ENCODE assay signal across 8 cellular contexts in genomic region chr3:49029563-49029884, GRCh38. TPM values are rescaled to one million over a fixed set of nuclear protein-coding genes. Genes with fewer than 3 reads are reported as not detected.
DNase-seq lines count a peak whose midpoint lies in the region; FAIRE-seq and TF ChIP-seq lines count a peak whose summit lies in the region.

No MANE protein-coding gene starts in this region.

- no peak overlapping the region for H3K4me3 ChIP-seq in CD8-positive, alpha-beta memory T cell (ENCODE audit: low read length)
- peak overlapping the region; percentile 52 to 74 (median 61) for H3K4me3 ChIP-seq in Peyer's patch

- H3K27ac ChIP-seq in CD8-positive, alpha-beta memory T cell (ENCODE audit: low read depth, low read length), result peak overlapping the region; percentile 88
- H3K27ac ChIP-seq in Peyer's patch, result peak overlapping the region; percentile 82 to 93 (median 90)

- no peak for DNase-seq in CD8-positive, alpha-beta memory T cell
- DNase-seq in Peyer's patch (no peak), endothelial cell (ENCODE audit: low spot score) (no peak), osteocyte (ENCODE audit: extremely low spot score, unreplicated experiment) (no peak), HuH-7.5 (ENCODE audit: low spot score) (no peak), DMS114 treated with DMSO at 0.1 percent for 48 hours (lab: John Stamatoyannopoulos, UW; ENCODE audit: unreplicated experiment) (no peak), GM19239 (ENCODE audit: insufficient read length, low spot score) (no peak), epidermal melanocyte (ENCODE audit: insufficient read length, low spot score) (no peak)

- H3K27me3 ChIP-seq in CD8-positive, alpha-beta memory T cell (ENCODE audit: insufficient read depth, low read length, poor library complexity, severe bottlenecking), result no peaks in the 10 kb centered on the region
- H3K27me3 ChIP-seq in Peyer's patch, result no peaks in the 10 kb centered on the region

- no peak for TF ChIP-seq POLR2A in Peyer's patch (IDR thresholded peaks at IDR 0.05)

- POLR2A ChIA-PET in CD8-positive, alpha-beta memory T cell (lab: Charles Lee), result interaction anchor here (0.5 to 1.9 kb wide), 13 partner anchors 12 to 1555 kb away, joined by 3 to 42 read pairs (median 5); partner anchors contain the start of genes DALRD3, P4HTM, QRICH1 and USP19

- peaks cover 0 to 2% of the 10 kb centered on the region in 2 donors for H3K27me3 Mint-ChIP-seq in CD8-positive, alpha-beta memory T cell
- no peaks in the 10 kb centered on the region for H3K27me3 Mint-ChIP-seq in endothelial cell (ENCODE audit: unreplicated experiment)
- no peaks in the 10 kb centered on the region for H3K27me3 Mint-ChIP-seq in osteocyte (ENCODE audit: unreplicated experiment)

- H3K36me3 ChIP-seq in CD8-positive, alpha-beta memory T cell (ENCODE audit: insufficient read depth, low read length), result peaks cover 52% of the 10 kb centered on the region
- H3K36me3 ChIP-seq in Peyer's patch, result peaks cover 0 to 63% (median 0%) of the 10 kb centered on the region in 3 donors

- peaks cover 0 to 2% (median 0%) of the 10 kb centered on the region in 5 donors for H3K9me3 Mint-ChIP-seq in CD8-positive, alpha-beta memory T cell
- no peaks in the 10 kb centered on the region for H3K9me3 Mint-ChIP-seq in endothelial cell (ENCODE audit: unreplicated experiment)
- no peaks in the 10 kb centered on the region for H3K9me3 Mint-ChIP-seq in osteocyte (ENCODE audit: unreplicated experiment)

- TF ChIP-seq CTCF in Peyer's patch (IDR thresholded peaks at IDR 0.05), result no peak
- TF ChIP-seq CTCF in endothelial cell (IDR thresholded peaks at IDR 0.05; ENCODE audit: unreplicated experiment), result no peak
- TF ChIP-seq CTCF in osteocyte (IDR thresholded peaks at IDR 0.05), result no peak

- H3K36me3 Mint-ChIP-seq in CD8-positive, alpha-beta memory T cell, result peaks cover 0 to 73% (median 10%) of the 10 kb centered on the region in 3 donors
- H3K36me3 Mint-ChIP-seq in endothelial cell (ENCODE audit: low read depth, unreplicated experiment) (peaks cover 27% of the 10 kb centered on the region), osteocyte (ENCODE audit: unreplicated experiment) (peaks cover 23% of the 10 kb centered on the region)

- FAIRE-seq in GM19239 (lab: Jason Lieb, UNC), result no peak

- no peaks in the 10 kb centered on the region for H3K9me3 ChIP-seq in CD8-positive, alpha-beta memory T cell (ENCODE audit: low read length)
- no peaks in the 10 kb centered on the region for H3K9me3 ChIP-seq in Peyer's patch

- peaks cover 22 to 46% (median 32%) of the 10 kb centered on the region in 3 donors for H3K4me1 Mint-ChIP-seq in CD8-positive, alpha-beta memory T cell
- peaks cover 6% of the 10 kb centered on the region for H3K4me1 Mint-ChIP-seq in endothelial cell (ENCODE audit: unreplicated experiment)
- peaks cover 20% of the 10 kb centered on the region for H3K4me1 Mint-ChIP-seq in osteocyte (ENCODE audit: unreplicated experiment)

- peaks cover 16% of the 10 kb centered on the region for H3K4me1 ChIP-seq in CD8-positive, alpha-beta memory T cell (ENCODE audit: insufficient read depth, low read length)
- peaks cover 0 to 15% (median 6%) of the 10 kb centered on the region in 4 donors for H3K4me1 ChIP-seq in Peyer's patch

- peak overlapping the region; percentile 95 to 100 (median 98) for H3K27ac Mint-ChIP-seq in CD8-positive, alpha-beta memory T cell
- H3K27ac Mint-ChIP-seq in endothelial cell (ENCODE audit: unreplicated experiment) (peak overlapping the region; percentile 78), osteocyte (ENCODE audit: unreplicated experiment) (peak overlapping the region; percentile 95)

- CTCF ChIA-PET in CD8-positive, alpha-beta memory T cell (lab: Charles Lee), result interaction anchor here (0.6 to 2.2 kb wide), 11 partner anchors 9 to 128 kb away, joined by 3 to 22 read pairs (median 6); partner anchors contain the start of genes DALRD3, P4HTM, QRICH1 and WDR6

- peak overlapping the region; percentile 87 to 98 (median 93) for H3K4me3 Mint-ChIP-seq in CD8-positive, alpha-beta memory T cell
- H3K4me3 Mint-ChIP-seq in endothelial cell (ENCODE audit: unreplicated experiment), result peak overlapping the region; percentile 93
- H3K4me3 Mint-ChIP-seq in osteocyte (ENCODE audit: unreplicated experiment), result peak overlapping the region; percentile 92

RNA-seq across cellular contexts. Expression of gene IMPDH2, which starts 0.3 kb away (rescaled TPM):
- 100 to 1,000 TPM; 448 to 457 TPM for total RNA-seq in CD8-positive, alpha-beta memory T cell
- polyA plus RNA-seq in CD8-positive, alpha-beta memory T cell, result 76.1 TPM
- 100 to 1,000 TPM in 1 of 4 donors, 10 to 100 TPM in 3; 58.8 to 149 (median 68.5) TPM for total RNA-seq in Peyer's patch
- total RNA-seq in endothelial cell (ENCODE audit: unreplicated experiment), result 111 TPM
- total RNA-seq in osteocyte, result 202 and 203 TPM in 2 replicates

RNA-seq across cellular contexts. Expression of gene NDUFAF3, which starts 7.6 kb away (rescaled TPM):
- 10 to 100 TPM; 86.3 to 88.8 TPM for total RNA-seq in CD8-positive, alpha-beta memory T cell
- polyA plus RNA-seq in CD8-positive, alpha-beta memory T cell, result 217 TPM
- total RNA-seq in Peyer's patch (100 to 1,000 TPM in 2 of 4 donors, 10 to 100 TPM in 2; 64.7 to 164 (median 106) TPM), endothelial cell (ENCODE audit: unreplicated experiment) (32.3 TPM), osteocyte (69.1 and 69.4 TPM in 2 replicates)

RNA-seq across cellular contexts. Expression of gene DALRD3, which starts 11.1 kb away (rescaled TPM):
- total RNA-seq in CD8-positive, alpha-beta memory T cell, result 10 to 100 TPM; 27.9 to 31.7 TPM
- polyA plus RNA-seq in CD8-positive, alpha-beta memory T cell, result 24.4 TPM
- total RNA-seq in Peyer's patch (10 to 100 TPM; 31.4 to 49.5 (median 33.1) TPM), endothelial cell (ENCODE audit: unreplicated experiment) (27.8 TPM), osteocyte (22.8 and 25.3 TPM in 2 replicates)

RNA-seq across cellular contexts. Expression of gene WDR6, which starts 22.3 kb away (rescaled TPM):
- total RNA-seq in CD8-positive, alpha-beta memory T cell, result 100 to 1,000 TPM; 158 to 167 TPM
- polyA plus RNA-seq in CD8-positive, alpha-beta memory T cell, result 82.9 TPM
- total RNA-seq in Peyer's patch, result 100 to 1,000 TPM in 3 of 4 donors, 10 to 100 TPM in 1; 96.7 to 233 (median 179) TPM
- total RNA-seq in endothelial cell (ENCODE audit: unreplicated experiment), result 148 TPM
- total RNA-seq in osteocyte, result 211 and 236 TPM in 2 replicates

RNA-seq across cellular contexts. Expression of gene P4HTM, which starts 39.5 kb away (rescaled TPM):
- 10 to 100 TPM; 28.6 to 33.0 TPM for total RNA-seq in CD8-positive, alpha-beta memory T cell
- polyA plus RNA-seq in CD8-positive, alpha-beta memory T cell, result 35.0 TPM
- total RNA-seq in Peyer's patch (10 to 100 TPM; 47.0 to 95.9 (median 78.0) TPM), endothelial cell (ENCODE audit: unreplicated experiment) (9.3 TPM), osteocyte (31.3 and 35.6 TPM in 2 replicates)
